1 cellular context compared by ENCODE assay signal in genomic region chr7:131553906-131554305, GRCh38.
TF ChIP-seq lines count a peak whose summit lies in the region.

No MANE protein-coding gene starts in this region.

TF ChIP-seq in GM23338, 12 proteins besides CTCF, POLR2A, EP300 and RAD21 (continued from another document):
- no peak for TF ChIP-seq ZNF462 (CRISPR knock-in tag; IDR thresholded peaks at IDR 0.05)
- TF ChIP-seq REST (IDR thresholded peaks at IDR 0.05; ENCODE audit: unreplicated experiment), result no peak
- TF ChIP-seq ZNF114 (CRISPR knock-in tag; IDR thresholded peaks at IDR 0.05), result no peak
- no peak for TF ChIP-seq POLR2AphosphoS5 (IDR thresholded peaks at IDR 0.05; ENCODE audit: low read depth)
- no peak for TF ChIP-seq NANOG (IDR thresholded peaks at IDR 0.05; ENCODE audit: borderline replicate concordance)
- no peak for TF ChIP-seq EZH2 (IDR thresholded peaks at IDR 0.05; ENCODE audit: low read depth, unreplicated experiment)
- no peak for TF ChIP-seq ETS1 (IDR thresholded peaks at IDR 0.05)
- no peak for TF ChIP-seq CREB1 (CRISPR knock-in tag; IDR thresholded peaks at IDR 0.05; ENCODE audit: low read depth)
- TF ChIP-seq JUNB (IDR thresholded peaks at IDR 0.05; ENCODE audit: unreplicated experiment), result no peak
- no peak for TF ChIP-seq ZNF331 (CRISPR knock-in tag; IDR thresholded peaks at IDR 0.05; ENCODE audit: low read depth)
- no peak for TF ChIP-seq STAT1 (IDR thresholded peaks at IDR 0.05; ENCODE audit: unreplicated experiment)
